9 cellular contexts compared by ENCODE assay signal in the genomic region with DNA sequence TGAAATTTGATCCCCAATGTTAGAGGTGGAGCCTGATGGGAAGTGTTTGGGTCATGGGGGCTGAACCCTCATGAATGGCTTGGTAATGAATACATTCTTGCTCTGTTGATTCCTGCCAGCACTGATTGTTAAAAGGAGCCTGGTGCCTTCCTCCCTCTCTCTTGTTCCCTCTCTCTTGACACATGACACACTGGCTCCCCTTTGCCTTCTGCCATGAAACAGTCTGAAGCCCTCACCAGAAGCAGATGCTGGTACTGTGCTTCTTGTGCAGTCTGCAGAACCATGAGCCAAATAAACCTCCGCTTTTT. TPM values are rescaled to one million over a fixed set of nuclear protein-coding genes. Genes with fewer than 3 reads are reported as not detected.
DNase-seq lines count a peak whose midpoint lies in the region; ATAC-seq, FAIRE-seq and TF ChIP-seq lines count a peak whose summit lies in the region.
"Had no signal": no experiment of that assay in that cellular context is flagged by ENCODE, and none has a peak within 500 bp of the region (broad histone marks: within the 10 kb centered on the region; RNA-seq: fewer than 3 reads in every experiment).

No MANE protein-coding gene starts in this region.

- no peaks in the 10 kb centered on the region for H3K27me3 ChIP-seq in gastroesophageal sphincter

- CTCF ChIA-PET in WTC11 (lab: Charles Lee), result interaction anchor here (1.0 kb wide), 1 partner anchor 48 kb away, joined by 3 read pairs; no protein-coding TSS in a partner anchor

- H3K27me3 Mint-ChIP-seq in WTC11 (ENCODE audit: low read depth) (no peaks in the 10 kb centered on the region), memory B cell (no peaks in the 10 kb centered on the region)

- 80% methylated on average over 1 of the region's 1 CpG for WGBS in gastroesophageal sphincter (ENCODE audit: low coverage in 1 of 2), 2 donors

- TF ChIP-seq CTCF in WTC11 (IDR thresholded peaks at IDR 0.05) (no peak), gastroesophageal sphincter (IDR thresholded peaks at IDR 0.05) (no peak)

- no peak for FAIRE-seq in RCC 7860 (lab: Jason Lieb, UNC)

- no peak for TF ChIP-seq EP300 in gastroesophageal sphincter (IDR thresholded peaks at IDR 0.05)

- peak overlapping the region; percentile 91 for H3K27ac Mint-ChIP-seq in WTC11
- H3K27ac Mint-ChIP-seq in memory B cell, result peak overlapping the region; percentile 28

- no peak overlapping the region for H3K4me3 ChIP-seq in gastroesophageal sphincter

- H3K36me3 Mint-ChIP-seq in WTC11 (no peaks in the 10 kb centered on the region), memory B cell (no peaks in the 10 kb centered on the region)

- H3K4me1 Mint-ChIP-seq in WTC11, result peaks cover 34% of the 10 kb centered on the region
- peaks cover 12% of the 10 kb centered on the region for H3K4me1 Mint-ChIP-seq in memory B cell

- DNase-seq in DMS 273 (lab: John Stamatoyannopoulos, UW; ENCODE audit: unreplicated experiment), result peak; percentile 33
- no peak for DNase-seq in DMS 273 treated with DMSO at 0.1 percent for 48 hours (lab: John Stamatoyannopoulos, UW)
- DNase-seq in WTC11 (ENCODE audit: low spot score), result peak; percentile 19
- DNase-seq in memory B cell (ENCODE audit: low spot score in 2 of 2), result no peak
- DNase-seq in SKM-1 treated with dmso at 0.1 percent for 144 hours (lab: John Stamatoyannopoulos, UW; ENCODE audit: unreplicated experiment), result no peak
- no peak for DNase-seq in RCC 7860 (ENCODE audit: low spot score)

- H3K36me3 ChIP-seq in gastroesophageal sphincter, result no peaks in the 10 kb centered on the region

- H3K9me3 Mint-ChIP-seq in WTC11, result no peaks in the 10 kb centered on the region
- no peaks in the 10 kb centered on the region for H3K9me3 Mint-ChIP-seq in memory B cell

- TF ChIP-seq POLR2A in gastroesophageal sphincter (IDR thresholded peaks at IDR 0.05), result no peak

- peak; percentile 8 for ATAC-seq in HG03095 (IDR thresholded peaks at IDR 0.05; ENCODE audit: unreplicated experiment)
- peak; percentile 94 for ATAC-seq in WTC11
- ATAC-seq in memory B cell (ENCODE audit: low read depth), result peak; percentile 13
- ATAC-seq in gastroesophageal sphincter, result no peak

- peaks cover 0 to 24% (median 11%) of the 10 kb centered on the region in 3 donors for H3K4me1 ChIP-seq in gastroesophageal sphincter

- no peaks in the 10 kb centered on the region for H3K9me3 ChIP-seq in gastroesophageal sphincter

- H3K27ac ChIP-seq in gastroesophageal sphincter, result peak overlapping the region in 2 of 4 donors; percentile 19 to 38
- H3K27ac ChIP-seq: 22Rv1 had no signal

- H3K4me3 Mint-ChIP-seq in WTC11 (no peak overlapping the region), memory B cell (no peak overlapping the region)

- POLR2A ChIA-PET in WTC11 (lab: Charles Lee), result no interaction called here

TF ChIP-seq in WTC11, 78 proteins besides CTCF, POLR2A, EP300 and RAD21 (continues in another document):
- TF ChIP-seq TEAD4 (CRISPR knock-in tag; IDR thresholded peaks at IDR 0.05) (no peak), NR2C2 (CRISPR knock-in tag; IDR thresholded peaks at IDR 0.05) (no peak), SP1 (CRISPR knock-in tag; conservative IDR thresholded peaks at IDR 0.05) (peak; percentile 41; the same call in 1 of the 2 replicates), CREM (CRISPR knock-in tag; IDR thresholded peaks at IDR 0.05) (no peak), CREB1 (CRISPR knock-in tag; IDR thresholded peaks at IDR 0.05) (no peak), ZNF416 (CRISPR knock-in tag; IDR thresholded peaks at IDR 0.05) (no peak), USF2 (CRISPR knock-in tag; IDR thresholded peaks at IDR 0.05) (peak; percentile 41; the same call in 1 of the 2 replicates), FOXK1 (CRISPR knock-in tag; IDR thresholded peaks at IDR 0.05) (0 out of 2 replicates have a peak, but pooled peaks have one; percentile 34), JUN (CRISPR knock-in tag; IDR thresholded peaks at IDR 0.05) (no peak), OVOL2 (CRISPR knock-in tag; IDR thresholded peaks at IDR 0.05; ENCODE audit: borderline replicate concordance) (no peak), ZNF219 (CRISPR knock-in tag; IDR thresholded peaks at IDR 0.05; ENCODE audit: borderline replicate concordance) (no peak), ZNF396 (CRISPR knock-in tag; IDR thresholded peaks at IDR 0.05; ENCODE audit: borderline replicate concordance) (no peak), ZNF138 (CRISPR knock-in tag; conservative IDR thresholded peaks at IDR 0.05) (no peak), CBFB (CRISPR knock-in tag; IDR thresholded peaks at IDR 0.05; ENCODE audit: low read depth) (no peak), SOX15 (CRISPR knock-in tag; IDR thresholded peaks at IDR 0.05) (no peak), ZNF671 (CRISPR knock-in tag; IDR thresholded peaks at IDR 0.05) (no peak), IRF2 (CRISPR knock-in tag; IDR thresholded peaks at IDR 0.05; ENCODE audit: borderline replicate concordance, low read depth) (no peak), ZNF512 (CRISPR knock-in tag; IDR thresholded peaks at IDR 0.05; ENCODE audit: borderline replicate concordance) (no peak), SMAD4 (CRISPR knock-in tag; IDR thresholded peaks at IDR 0.05) (no peak), PRRX2 (CRISPR knock-in tag; IDR thresholded peaks at IDR 0.05) (no peak), FOXP4 (CRISPR knock-in tag; IDR thresholded peaks at IDR 0.05) (peak; percentile 50; the same call in 1 of the 2 replicates), ATF6 (CRISPR knock-in tag; IDR thresholded peaks at IDR 0.05) (no peak), FOXP1 (CRISPR knock-in tag; IDR thresholded peaks at IDR 0.05; ENCODE audit: borderline replicate concordance) (no peak)
- TF ChIP-seq, protein P1, sequence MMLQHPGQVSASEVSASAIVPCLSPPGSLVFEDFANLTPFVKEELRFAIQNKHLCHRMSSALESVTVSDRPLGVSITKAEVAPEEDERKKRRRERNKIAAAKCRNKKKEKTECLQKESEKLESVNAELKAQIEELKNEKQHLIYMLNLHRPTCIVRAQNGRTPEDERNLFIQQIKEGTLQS (CRISPR knock-in tag; conservative IDR thresholded peaks at IDR 0.05), result no peak
- TF ChIP-seq, protein P2, sequence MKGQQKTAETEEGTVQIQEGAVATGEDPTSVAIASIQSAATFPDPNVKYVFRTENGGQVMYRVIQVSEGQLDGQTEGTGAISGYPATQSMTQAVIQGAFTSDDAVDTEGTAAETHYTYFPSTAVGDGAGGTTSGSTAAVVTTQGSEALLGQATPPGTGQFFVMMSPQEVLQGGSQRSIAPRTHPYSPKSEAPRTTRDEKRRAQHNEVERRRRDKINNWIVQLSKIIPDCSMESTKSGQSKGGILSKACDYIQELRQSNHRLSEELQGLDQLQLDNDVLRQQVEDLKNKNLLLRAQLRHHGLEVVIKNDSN (CRISPR knock-in tag; IDR thresholded peaks at IDR 0.05), result peak; percentile 15; the same call in 1 of the 2 replicates

RNA-seq across cellular contexts. Expression of gene EPC2, which starts 30.6 kb away (rescaled TPM):
- total RNA-seq in WTC11 (2021) (19.8 to 20.3 TPM (median 19.8 TPM) in 3 replicates), gastroesophageal sphincter (10 to 100 TPM; 25.4 to 38.4 (median 30.7) TPM)

Comparison
In these comparisons a context has a peak if more than half of its experiments do, and no peak if none do; other contexts are left out.
1. DNase-seq: peak in DMS 273 (single experiment) and WTC11 (single experiment); none in DMS 273 treated with DMSO at 0.1 percent for 48 hours (single experiment), memory B cell (0 of 2), SKM-1 treated with dmso at 0.1 percent for 144 hours (single experiment) and RCC 7860 (single experiment).